Comparison of ENCODE assay signal across 8 cellular contexts in the genomic region with DNA sequence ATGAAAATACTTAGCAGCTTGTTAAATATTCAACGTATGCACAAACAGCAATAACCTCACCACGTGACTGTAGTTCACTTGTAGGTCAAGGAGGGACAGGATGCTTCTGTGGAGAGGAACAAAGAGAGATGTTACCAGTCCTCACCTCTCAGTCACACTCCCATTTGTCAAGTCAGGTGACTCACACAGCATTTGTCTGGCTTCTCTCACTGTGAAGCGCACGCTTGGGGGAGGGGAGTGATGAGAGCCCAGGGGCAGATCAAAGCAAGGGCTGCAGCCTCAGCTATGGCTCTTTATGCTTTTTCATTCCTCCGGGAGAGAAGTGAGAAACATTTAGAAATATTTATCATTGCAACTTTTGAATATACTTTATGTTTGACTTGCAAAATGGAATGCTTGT. TPM values are rescaled to one million over a fixed set of nuclear protein-coding genes. Genes with fewer than 3 reads are reported as not detected.
DNase-seq lines count a peak whose midpoint lies in the region; ATAC-seq and TF ChIP-seq lines count a peak whose summit lies in the region.

No MANE protein-coding gene starts in this region.

- intact Hi-C loops in naive thymus-derived CD4-positive, alpha-beta T cell (cut with micrococcal nuclease) = no loop called here
- intact Hi-C loops in body of pancreas (cut with DNase I) = no loop called here

- no peak overlapping the region for H3K27ac ChIP-seq in naive thymus-derived CD4-positive, alpha-beta T cell (ENCODE audit: low read depth, low read length)
- no peak overlapping the region for H3K27ac ChIP-seq in body of pancreas

- peaks cover 0 to 23% of the 10 kb centered on the region in 2 donors for H3K27me3 ChIP-seq in naive thymus-derived CD4-positive, alpha-beta T cell (ENCODE audit: control insufficient read depth in 2 of 2, insufficient read depth in 2 of 2, low read length in 2 of 2)
- H3K27me3 ChIP-seq in body of pancreas = peaks cover 4 to 6% of the 10 kb centered on the region in 2 donors

- peaks cover 29% of the 10 kb centered on the region for H3K4me1 Mint-ChIP-seq in activated naive CD8-positive, alpha-beta T cell treated with anti-CD3 and anti-CD28 coated beads for 36 hours
- H3K4me1 Mint-ChIP-seq in naive thymus-derived CD4-positive, alpha-beta T cell = peaks cover 10 to 36% (median 25%) of the 10 kb centered on the region in 7 donors

- peaks cover 74% of the 10 kb centered on the region for H3K27me3 Mint-ChIP-seq in activated naive CD8-positive, alpha-beta T cell treated with anti-CD3 and anti-CD28 coated beads for 36 hours
- peaks cover 37 to 66% (median 49%) of the 10 kb centered on the region in 5 donors for H3K27me3 Mint-ChIP-seq in naive thymus-derived CD4-positive, alpha-beta T cell

- peaks cover 0 to 3% (median 0%) of the 10 kb centered on the region in 3 experiments for H3K36me3 ChIP-seq in naive thymus-derived CD4-positive, alpha-beta T cell (ENCODE audit: control insufficient read depth in 2 of 3, insufficient read depth in 3 of 3, low read length in 3 of 3)
- no peaks in the 10 kb centered on the region for H3K36me3 ChIP-seq in body of pancreas (replicated peaks in 1 of 2; ENCODE audit: insufficient read depth in 1 of 2, low read depth in 2 of 2)

- 21 to 22% methylated on average over 5 of the region's 5 CpGs for WGBS in body of pancreas, 2 donors

- H3K9me3 ChIP-seq in naive thymus-derived CD4-positive, alpha-beta T cell (ENCODE audit: control insufficient read depth in 2 of 3, low read length in 3 of 3) = no peaks in the 10 kb centered on the region
- no peaks in the 10 kb centered on the region for H3K9me3 ChIP-seq in body of pancreas

- DNase-seq in NCI-H2171 treated with DMSO at 0.1 percent for 48 hours (lab: John Stamatoyannopoulos, UW) (peak; percentile 21), NCI-H2171 (lab: John Stamatoyannopoulos, UW) (no peak), NCI-H2227 treated with DMSO at 0.1 percent for 48 hours (lab: John Stamatoyannopoulos, UW) (peak; percentile 83), ureter (ENCODE audit: low spot score) (no peak), body of pancreas (no peak)
- DNase-seq in activated naive CD8-positive, alpha-beta T cell treated with anti-CD3 and anti-CD28 coated beads for 36 hours = peak; percentile 56
- no peak for DNase-seq in naive thymus-derived CD4-positive, alpha-beta T cell

- POLR2A ChIA-PET in naive thymus-derived CD4-positive, alpha-beta T cell (lab: Charles Lee) = no interaction called here

- H3K9me3 Mint-ChIP-seq in activated naive CD8-positive, alpha-beta T cell treated with anti-CD3 and anti-CD28 coated beads for 36 hours = no peaks in the 10 kb centered on the region
- H3K9me3 Mint-ChIP-seq in naive thymus-derived CD4-positive, alpha-beta T cell = peaks cover 0 to 5% (median 0%) of the 10 kb centered on the region in 11 donors

- no peak overlapping the region for H3K27ac Mint-ChIP-seq in activated naive CD8-positive, alpha-beta T cell treated with anti-CD3 and anti-CD28 coated beads for 36 hours
- H3K27ac Mint-ChIP-seq in naive thymus-derived CD4-positive, alpha-beta T cell = peak overlapping the region in 1 of 9 donors; percentile 19

- TF ChIP-seq POLR2A in body of pancreas (IDR thresholded peaks at IDR 0.05) = no peak

- ATAC-seq in naive thymus-derived CD4-positive, alpha-beta T cell = peak; percentile 55
- no peak for ATAC-seq in GM21825 (IDR thresholded peaks at IDR 0.05; ENCODE audit: unreplicated experiment)
- no peak for ATAC-seq in body of pancreas

- peaks cover 10 to 14% of the 10 kb centered on the region in 2 donors for H3K4me1 ChIP-seq in naive thymus-derived CD4-positive, alpha-beta T cell (ENCODE audit: control insufficient read depth in 2 of 2, insufficient read depth in 2 of 2, low read length in 2 of 2)
- H3K4me1 ChIP-seq in body of pancreas = peaks cover 18% of the 10 kb centered on the region

- peaks cover 3% of the 10 kb centered on the region for H3K36me3 Mint-ChIP-seq in activated naive CD8-positive, alpha-beta T cell treated with anti-CD3 and anti-CD28 coated beads for 36 hours
- H3K36me3 Mint-ChIP-seq in naive thymus-derived CD4-positive, alpha-beta T cell = no peaks in the 10 kb centered on the region

- no peak overlapping the region for H3K4me3 Mint-ChIP-seq in activated naive CD8-positive, alpha-beta T cell treated with anti-CD3 and anti-CD28 coated beads for 36 hours
- H3K4me3 Mint-ChIP-seq in naive thymus-derived CD4-positive, alpha-beta T cell = peak overlapping the region in 5 of 10 donors; percentile 6 to 40 (median 20)

- CTCF ChIA-PET in naive thymus-derived CD4-positive, alpha-beta T cell (lab: Charles Lee) = interaction anchor here (0.7 kb wide), 1 partner anchor 30 kb away, joined by 3 read pairs; no protein-coding TSS in a partner anchor

- no peak for TF ChIP-seq CTCF in body of pancreas (IDR thresholded peaks at IDR 0.05)

- H3K4me3 ChIP-seq in naive thymus-derived CD4-positive, alpha-beta T cell (ENCODE audit: low read length) = no peak overlapping the region
- H3K4me3 ChIP-seq in body of pancreas = no peak overlapping the region

RNA-seq across cellular contexts. Expression of a gene that starts 2.9 kb away (rescaled TPM):
- total RNA-seq in activated naive CD8-positive, alpha-beta T cell treated with anti-CD3 and anti-CD28 coated beads for 36 hours = under 1 TPM; 0.42 to 0.45 TPM
- 1 to 10 TPM in 2 of 5 experiments, under 1 TPM in 3; 0.16 to 1.7 (median 0.40) TPM for total RNA-seq in naive thymus-derived CD4-positive, alpha-beta T cell
- polyA plus RNA-seq in naive thymus-derived CD4-positive, alpha-beta T cell = under 1 TPM in 1 of 2 donors, not detected in 1; 0.18 TPM
- total RNA-seq in ureter = 0.68 TPM
- total RNA-seq in body of pancreas = 10 to 100 TPM; 14.5 to 39.4 TPM

Comparison
In these comparisons a context has a peak if more than half of its experiments do, and no peak if none do; other contexts are left out.
1. DNase-seq: peak in NCI-H2171 treated with DMSO at 0.1 percent for 48 hours (single experiment), NCI-H2227 treated with DMSO at 0.1 percent for 48 hours (single experiment) and activated naive CD8-positive, alpha-beta T cell treated with anti-CD3 and anti-CD28 coated beads for 36 hours (single experiment); none in NCI-H2171 (single experiment), naive thymus-derived CD4-positive, alpha-beta T cell (0 of 9), ureter (single experiment) and body of pancreas (0 of 4).